In genomic region chr9:73153793-73154227, GRCh38 we compare ENCODE assay signal across 9 cellular contexts. TPM values are rescaled to one million over a fixed set of nuclear protein-coding genes. Genes with fewer than 3 reads are reported as not detected.
A peak's percentile ranks its signal among the peaks of the same experiment; 100 is the strongest.
DNase-seq lines count a peak whose midpoint lies in the region; ATAC-seq, FAIRE-seq and TF ChIP-seq lines count a peak whose summit lies in the region.
"Had no signal": no experiment of that assay in that cellular context is flagged by ENCODE, and none has a peak within 500 bp of the region (broad histone marks: within the 10 kb centered on the region; RNA-seq: fewer than 3 reads in every experiment).

No MANE protein-coding gene starts in this region.

- TF ChIP-seq POLR2A in H54 (IDR thresholded peaks at IDR 0.05; ENCODE audit: low read depth, low read length), result no peak

- DNase-seq in activated naive CD4-positive, alpha-beta T cell treated with anti-CD3 and anti-CD28 coated beads for 36 hours, result no peak
- DNase-seq in activated naive CD4-positive, alpha-beta T cell (lab: John Stamatoyannopoulos, UW), result no peak
- peak; percentile 67 for DNase-seq in amniotic epithelial cell (ENCODE audit: low read depth)
- no peak for DNase-seq in kidney epithelial cell (ENCODE audit: low read depth)
- DNase-seq in upper lobe of right lung, result no peak
- DNase-seq in H54 (ENCODE audit: insufficient read length, low spot score), result no peak
- no peak for DNase-seq in stimulated activated CD4-positive, alpha-beta T cell treated with anti-CD3 and anti-CD28 coated beads, Interleukin-2, amount 100 ng/mL, for 24 hours
- DNase-seq: Karpas-422 had no signal

- H3K9me3 Mint-ChIP-seq in activated naive CD4-positive, alpha-beta T cell treated with anti-CD3 and anti-CD28 coated beads for 36 hours, result no peaks in the 10 kb centered on the region

- no peak for TF ChIP-seq CTCF in kidney epithelial cell (IDR thresholded peaks at IDR 0.05; ENCODE audit: insufficient read depth, low read length, poor library complexity, severe bottlenecking)
- no peak for TF ChIP-seq CTCF in upper lobe of right lung (IDR thresholded peaks at IDR 0.05)

- no peaks in the 10 kb centered on the region for H3K36me3 Mint-ChIP-seq in activated naive CD4-positive, alpha-beta T cell treated with anti-CD3 and anti-CD28 coated beads for 36 hours (ENCODE audit: low read depth)

- peak overlapping the region; percentile 86 for H3K27ac Mint-ChIP-seq in activated naive CD4-positive, alpha-beta T cell treated with anti-CD3 and anti-CD28 coated beads for 36 hours

- no peaks in the 10 kb centered on the region for H3K9me3 ChIP-seq in upper lobe of right lung

- peak overlapping the region; percentile 62 for H3K4me3 Mint-ChIP-seq in activated naive CD4-positive, alpha-beta T cell treated with anti-CD3 and anti-CD28 coated beads for 36 hours

- H3K4me3 ChIP-seq in kidney epithelial cell (ENCODE audit: low read depth, low read length), result peak overlapping the region; percentile 70
- peak overlapping the region; percentile 58 for H3K4me3 ChIP-seq in upper lobe of right lung

- peak; percentile 57 for ATAC-seq in upper lobe of right lung
- ATAC-seq in GM19397 (IDR thresholded peaks at IDR 0.05; ENCODE audit: unreplicated experiment), result no peak

- H3K27me3 Mint-ChIP-seq in activated naive CD4-positive, alpha-beta T cell treated with anti-CD3 and anti-CD28 coated beads for 36 hours (ENCODE audit: low read depth), result no peaks in the 10 kb centered on the region

- peaks cover 76% of the 10 kb centered on the region for H3K4me1 Mint-ChIP-seq in activated naive CD4-positive, alpha-beta T cell treated with anti-CD3 and anti-CD28 coated beads for 36 hours (ENCODE audit: low read depth)

- H3K36me3 ChIP-seq in kidney epithelial cell (ENCODE audit: control insufficient read depth, insufficient read depth, low read length) (no peaks in the 10 kb centered on the region), upper lobe of right lung (peaks cover 8% of the 10 kb centered on the region)

- peaks cover 66% of the 10 kb centered on the region for H3K4me1 ChIP-seq in upper lobe of right lung

- peak overlapping the region; percentile 90 for H3K27ac ChIP-seq in upper lobe of right lung

- no peaks in the 10 kb centered on the region for H3K27me3 ChIP-seq in kidney epithelial cell (ENCODE audit: control insufficient read depth, insufficient read depth, low read length)
- no peaks in the 10 kb centered on the region for H3K27me3 ChIP-seq in upper lobe of right lung

- no peak for FAIRE-seq in H54 (lab: Jason Lieb, UNC)

- intact Hi-C loops in activated naive CD4-positive, alpha-beta T cell treated with anti-CD3 and anti-CD28 coated beads for 36 hours (cut with micrococcal nuclease), result loop anchor here (1.0 to 10.0 kb wide), 11 partner anchors 22 to 1991 kb away; partner anchors contain the start of genes CEMIP2, NMRK1, OSTF1 and ZFAND5
- intact Hi-C loops in upper lobe of right lung (cut with DNase I), result no loop called here

- CTCF ChIA-PET in activated naive CD4-positive, alpha-beta T cell treated with anti-CD3 and anti-CD28 coated beads for 36 hours (lab: Charles Lee), result no interaction called here

RNA-seq across cellular contexts. Expression of gene ANXA1, which starts 2.1 kb away (rescaled TPM):
- 10 to 100 TPM; 17.9 to 19.9 TPM for total RNA-seq in activated naive CD4-positive, alpha-beta T cell treated with anti-CD3 and anti-CD28 coated beads for 36 hours
- 167 and 189 TPM in 2 replicates for total RNA-seq in kidney epithelial cell
- 314 TPM for total RNA-seq in upper lobe of right lung
